7 cellular contexts compared by ENCODE assay signal in the genomic region with DNA sequence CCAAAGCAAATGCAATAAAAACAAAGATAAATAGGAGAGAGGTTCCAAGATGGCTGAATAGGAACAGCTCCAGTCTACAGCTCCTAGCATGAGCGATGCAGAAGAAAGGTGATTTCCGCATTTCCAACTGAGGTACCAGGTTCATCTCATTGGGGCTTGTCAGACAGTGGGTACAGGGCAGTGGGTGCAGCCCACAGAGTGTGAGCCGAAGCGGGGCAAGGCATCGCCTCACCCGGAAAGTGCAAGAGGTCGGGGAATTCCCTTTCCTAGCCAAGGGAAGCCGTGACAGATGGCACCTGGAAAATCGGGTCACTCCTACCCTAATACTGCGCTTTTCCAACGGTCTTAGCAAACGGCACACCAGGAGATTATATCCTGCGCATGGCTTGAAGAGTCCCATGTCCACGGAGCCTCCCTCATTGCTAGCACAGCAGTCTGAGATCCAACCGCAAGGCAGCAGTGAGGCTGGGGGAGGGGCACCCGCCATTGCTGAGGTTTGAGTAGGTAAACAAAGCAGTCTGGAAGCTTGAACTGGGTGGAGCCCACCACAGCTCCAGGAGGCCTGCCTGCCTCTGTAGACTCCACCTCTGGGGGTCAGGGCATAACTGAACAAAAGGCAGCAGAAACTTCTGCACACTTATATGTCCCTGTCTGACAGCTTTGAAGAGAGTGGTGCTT. TPM values are rescaled to one million over a fixed set of nuclear protein-coding genes. Genes with fewer than 3 reads are reported as not detected.
"Had no signal": no experiment of that assay in that cellular context is flagged by ENCODE, and none has a peak within 500 bp of the region (broad histone marks: within the 10 kb centered on the region; RNA-seq: fewer than 3 reads in every experiment).

No MANE protein-coding gene starts in this region.

RNA-seq across cellular contexts. Expression of a gene that starts 6.6 kb away (rescaled TPM):
- total RNA-seq: activated CD4-positive, alpha-beta memory T cell treated with anti-CD3 and anti-CD28 coated beads, Interleukin-2, amount 10 ng/mL, durations not matched to agents 7 days and 5 days; activated CD4-positive, alpha-beta T cell treated with anti-CD3 and anti-CD28 coated beads, Interleukin-2, amount 10 ng/mL, durations not matched to agents 7 days and 5 days; activated CD8-positive, alpha-beta T cell treated with anti-CD3 and anti-CD28 coated beads, Interleukin-2, amount 10 ng/mL, durations not matched to agents 7 days and 5 days had no signal

RNA-seq across cellular contexts. Expression of a gene that starts 43.3 kb away (rescaled TPM):
- total RNA-seq: activated CD4-positive, alpha-beta memory T cell treated with anti-CD3 and anti-CD28 coated beads, Interleukin-2, amount 10 ng/mL, durations not matched to agents 7 days and 5 days; activated CD4-positive, alpha-beta T cell treated with anti-CD3 and anti-CD28 coated beads for 36 hours; activated CD4-positive, alpha-beta T cell treated with anti-CD3 and anti-CD28 coated beads, Interleukin-2, amount 10 ng/mL, durations not matched to agents 7 days and 5 days; activated CD8-positive, alpha-beta memory T cell treated with anti-CD3 and anti-CD28 coated beads, Interleukin-2, amount 10 ng/mL, durations not matched to agents 7 days and 5 days; activated CD8-positive, alpha-beta T cell treated with anti-CD3 and anti-CD28 coated beads, Interleukin-2, amount 10 ng/mL, durations not matched to agents 7 days and 5 days; activated naive CD8-positive, alpha-beta T cell treated with anti-CD3 and anti-CD28 coated beads, Interleukin-2, amount 10 ng/mL, durations not matched to agents 7 days and 5 days; activated T-helper 2 cell treated with anti-CD3 and anti-CD28 coated beads, Interferon-gamma antibody, Interleukin-2, Interleukin-4, amounts not matched to agents 10 μg/mL and 5 μg/mL and 100 μg/mL, durations not matched to agents 14 hours and 24 hours and 36 hours had no signal
